Comparison of ENCODE assay signal across 8 cellular contexts in the genomic region with DNA sequence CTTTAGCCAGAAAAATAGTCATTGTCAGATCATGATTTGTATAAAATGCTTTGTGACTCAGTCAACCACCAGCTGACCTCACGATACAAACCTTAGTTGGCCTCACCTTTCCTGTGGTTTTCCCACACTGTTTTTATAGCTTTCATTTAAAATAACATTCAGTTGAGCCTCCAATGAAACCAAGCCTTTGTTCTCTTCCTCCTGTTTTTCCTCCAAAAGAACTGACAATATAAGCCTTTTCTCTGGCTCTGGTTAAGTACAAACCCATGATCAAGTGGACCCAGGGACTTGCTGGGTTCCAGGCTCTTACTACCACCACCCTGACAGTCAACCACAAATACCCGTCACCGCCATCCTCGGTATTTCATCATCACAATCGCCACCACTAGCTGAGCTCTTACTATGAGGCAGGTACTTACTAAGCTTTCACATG.
DNase-seq lines count a peak whose midpoint lies in the region; ATAC-seq, FAIRE-seq and TF ChIP-seq lines count a peak whose summit lies in the region.

No MANE protein-coding gene starts in this region.

- peak; percentile 40 to 84 for ATAC-seq in activated T-cell treated with anti-CD3 and anti-CD28 coated beads, Interleukin-2, amount 50 U/mL, for 4 hours
- no peak for ATAC-seq in HG03457 (IDR thresholded peaks at IDR 0.05; ENCODE audit: unreplicated experiment)

- peak; percentile 13 for FAIRE-seq in keratinocyte (lab: Jason Lieb, UNC)

- H3K4me1 Mint-ChIP-seq in activated T-cell treated with anti-CD3 and anti-CD28 coated beads, Interleukin-2, amount 50 U/mL, for 4 hours (ENCODE audit: low read depth) = peaks cover 9% of the 10 kb centered on the region

- no peak for TF ChIP-seq CTCF in keratinocyte (optimal IDR thresholded peaks at IDR 0.05 in 1 of 3, IDR thresholded peaks at IDR 0.05 in 1 of 3, conservative IDR thresholded peaks at IDR 0.05 in 1 of 3; ENCODE audit: extremely low read depth in 1 of 3, insufficient read depth in 2 of 3, low read length in 3 of 3)

- H3K9ac ChIP-seq in keratinocyte (ENCODE audit: control insufficient read depth, extremely low read depth, insufficient read depth, low read length) = peak overlapping the region; percentile 42
- no peak overlapping the region for H3K9ac ChIP-seq in Karpas-422 (ENCODE audit: low read length)

- no peaks in the 10 kb centered on the region for H3K9me3 ChIP-seq in keratinocyte (ENCODE audit: control insufficient read depth, low read depth, low read length)
- no peaks in the 10 kb centered on the region for H3K9me3 ChIP-seq in Karpas-422 (ENCODE audit: low read length)

- H3K9me3 Mint-ChIP-seq in activated T-cell treated with anti-CD3 and anti-CD28 coated beads, Interleukin-2, amount 50 U/mL, for 4 hours = no peaks in the 10 kb centered on the region

- peak overlapping the region in 1 of 3 experiments; percentile 33 for H3K4me3 ChIP-seq in keratinocyte (ENCODE audit: control insufficient read depth in 2 of 3, extremely low read depth in 1 of 3, insufficient read depth in 2 of 3, low read depth in 1 of 3, low read length in 3 of 3)
- no peak overlapping the region for H3K4me3 ChIP-seq in Karpas-422 (ENCODE audit: low read length)

- H3K36me3 ChIP-seq in keratinocyte (ENCODE audit: control insufficient read depth in 2 of 2, extremely low read depth in 1 of 2, insufficient read depth in 2 of 2, low read length in 2 of 2) (no peaks in the 10 kb centered on the region), Karpas-422 (ENCODE audit: insufficient read depth, low read length) (no peaks in the 10 kb centered on the region)

- no peaks in the 10 kb centered on the region for H3K36me3 Mint-ChIP-seq in activated T-cell treated with anti-CD3 and anti-CD28 coated beads, Interleukin-2, amount 50 U/mL, for 4 hours (ENCODE audit: insufficient read depth)

- no peaks in the 10 kb centered on the region for H4K20me1 ChIP-seq in keratinocyte (ENCODE audit: control insufficient read depth, extremely low read depth, insufficient read depth, low read length)
- H4K20me1 ChIP-seq in Karpas-422 (ENCODE audit: insufficient read depth, low read depth, low read length) = no peaks in the 10 kb centered on the region

- no peaks in the 10 kb centered on the region for H3K9me2 ChIP-seq in Karpas-422 (replicated peaks; ENCODE audit: insufficient read depth, low read length)

- no peak overlapping the region for H3K4me3 Mint-ChIP-seq in activated T-cell treated with anti-CD3 and anti-CD28 coated beads, Interleukin-2, amount 50 U/mL, for 4 hours

- H3K79me2 ChIP-seq in keratinocyte (ENCODE audit: control insufficient read depth, insufficient read depth, low read length) (no peaks in the 10 kb centered on the region), Karpas-422 (ENCODE audit: low read length) (no peaks in the 10 kb centered on the region)

- H3K9me1 ChIP-seq in keratinocyte (ENCODE audit: control insufficient read depth, extremely low read depth, insufficient read depth, low read length) = no peaks in the 10 kb centered on the region

- no peaks in the 10 kb centered on the region for H3K27me3 Mint-ChIP-seq in activated T-cell treated with anti-CD3 and anti-CD28 coated beads, Interleukin-2, amount 50 U/mL, for 4 hours (ENCODE audit: low read depth)

- H3K27ac ChIP-seq in keratinocyte (ENCODE audit: control insufficient read depth, insufficient read depth, low read length) (peak overlapping the region; percentile 79), Karpas-422 (ENCODE audit: low read length) (no peak overlapping the region)

- peak overlapping the region; percentile 79 for H3K4me2 ChIP-seq in keratinocyte (ENCODE audit: control insufficient read depth, extremely low read depth, insufficient read depth, low read depth, low read length)
- no peak overlapping the region for H3K4me2 ChIP-seq in Karpas-422 (ENCODE audit: low read depth, low read length, poor library complexity, severe bottlenecking)

- H3K4me1 ChIP-seq in keratinocyte (ENCODE audit: control insufficient read depth, extremely low read depth, insufficient read depth, low read length) = peaks cover 18% of the 10 kb centered on the region
- H3K4me1 ChIP-seq in Karpas-422 (ENCODE audit: low read length) = peaks cover 8% of the 10 kb centered on the region

- DNase-seq in AG08396 (ENCODE audit: low spot score) (peak; percentile 33), HK-2 (ENCODE audit: unreplicated experiment) (peak; percentile 60), keratinocyte (ENCODE audit: low read depth, low spot score) (peak; percentile 78), Karpas-422 (no peak), NCI-H2196 (lab: John Stamatoyannopoulos, UW; ENCODE audit: unreplicated experiment) (no peak), UCSD-AML1 (lab: John Stamatoyannopoulos, UW; ENCODE audit: unreplicated experiment) (no peak)
- no peak for DNase-seq in activated T-cell treated with anti-CD3 and anti-CD28 coated beads, Interleukin-2, amount 50 U/mL, for 4 hours

- dilution Hi-C loops in keratinocyte (cut with MboI; ENCODE audit: extremely low pct_ligation_motif_present, low sequenced_read_pairs) = no loop called here

- peaks cover 3% of the 10 kb centered on the region for H3K27me3 ChIP-seq in keratinocyte (ENCODE audit: control insufficient read depth, extremely low read depth, insufficient read depth, low read length)
- H3K27me3 ChIP-seq in Karpas-422 (ENCODE audit: low read length) = no peaks in the 10 kb centered on the region

- H2AFZ ChIP-seq in keratinocyte (ENCODE audit: control insufficient read depth, low read length) (no peak overlapping the region), Karpas-422 (ENCODE audit: low read length) (no peak overlapping the region)

Comparison
In these comparisons a context has a peak if more than half of its experiments do, and no peak if none do; other contexts are left out.
1. DNase-seq: peak in AG08396 (single experiment), HK-2 (single experiment) and keratinocyte (single experiment); none in activated T-cell treated with anti-CD3 and anti-CD28 coated beads, Interleukin-2, amount 50 U/mL, for 4 hours (single experiment), Karpas-422 (single experiment), NCI-H2196 (single experiment) and UCSD-AML1 (single experiment).